9 cellular contexts compared by ENCODE assay signal in genomic region chr12:121514184-121514742, GRCh38.
DNase-seq lines count a peak whose midpoint lies in the region; ATAC-seq, FAIRE-seq and TF ChIP-seq lines count a peak whose summit lies in the region.
"Had no signal": no experiment of that assay in that cellular context is flagged by ENCODE, and none has a peak within 500 bp of the region (broad histone marks: within the 10 kb centered on the region; RNA-seq: fewer than 3 reads in every experiment).

No MANE protein-coding gene starts in this region.

- no peaks in the 10 kb centered on the region for H3K27me3 ChIP-seq in liver (ENCODE audit: control insufficient read depth in 4 of 4, insufficient read depth in 4 of 4, low read length in 3 of 4)
- H3K27me3 ChIP-seq: neutrophil had no signal

- ATAC-seq in GM18498 (IDR thresholded peaks at IDR 0.05; ENCODE audit: unreplicated experiment) (peak; percentile 50), GM21390 (IDR thresholded peaks at IDR 0.05; ENCODE audit: unreplicated experiment) (peak; percentile 37)

- TF ChIP-seq RAD21 in liver (IDR thresholded peaks at IDR 0.05), result no peak

- FAIRE-seq in HTR-8/SVneo (lab: Jason Lieb, UNC), result peak; percentile 52
- no peak for FAIRE-seq in GM12892 (lab: Jason Lieb, UNC)

- H3K4me3 ChIP-seq in liver (ENCODE audit: low read depth in 1 of 3, low read length in 3 of 3) (no peak overlapping the region), foreskin fibroblast (ENCODE audit: low read depth in 1 of 2, low read length in 2 of 2) (no peak overlapping the region)

- TF ChIP-seq CTCF in liver (IDR thresholded peaks at IDR 0.05; ENCODE audit: low read depth, low read length, missing input control) (no peak), foreskin fibroblast (IDR thresholded peaks at IDR 0.05; ENCODE audit: low read depth, low read length) (no peak)

- DNase-seq in HTR-8/SVneo (ENCODE audit: insufficient read length, low spot score) (no peak), foreskin fibroblast (no peak), NCI-H1417 (lab: John Stamatoyannopoulos, UW) (no peak), GM12892 (ENCODE audit: insufficient read length) (no peak)
- DNase-seq in stimulated activated naive CD4-positive, alpha-beta T cell treated with Interleukin-2 at 50 U/mL for 16 hours (lab: John Stamatoyannopoulos, UW), result no peak

- no peaks in the 10 kb centered on the region for H3K9me3 ChIP-seq in liver (ENCODE audit: control insufficient read depth in 4 of 4, low read length in 3 of 4)
- H3K9me3 ChIP-seq: neutrophil had no signal

- H3K4me1 ChIP-seq in liver (ENCODE audit: control insufficient read depth in 4 of 4, insufficient read depth in 4 of 4, low read length in 3 of 4), result peaks cover 27 to 54% (median 43%) of the 10 kb centered on the region in 4 donors

- TF ChIP-seq POLR2A in GM12892 (IDR thresholded peaks at IDR 0.05; ENCODE audit: low read depth, low read length), result no peak

- whole genome bisulfite sequencing in liver, result 74% methylated on average over 16 of the region's 16 CpGs

- H3K36me3 ChIP-seq in liver (ENCODE audit: control insufficient read depth in 4 of 4, insufficient read depth in 3 of 4, low read depth in 1 of 4, low read length in 3 of 4), result peaks cover 0 to 14% (median 5%) of the 10 kb centered on the region in 4 donors
- H3K36me3 ChIP-seq: neutrophil had no signal

- H3K9ac ChIP-seq in liver (ENCODE audit: low read depth in 1 of 2, low read length in 2 of 2), result no peak overlapping the region

- H3K27ac ChIP-seq in liver (ENCODE audit: low read depth in 1 of 2, low read length in 2 of 2), result peak overlapping the region; percentile 0 to 71
- H3K27ac ChIP-seq: neutrophil had no signal

TF ChIP-seq in liver, 16 proteins besides CTCF, POLR2A, EP300 and RAD21:
- TF ChIP-seq FOXA2 (IDR thresholded peaks at IDR 0.05), result no peak
- TF ChIP-seq HNF4G (IDR thresholded peaks at IDR 0.05), result no peak
- no peak for TF ChIP-seq NR2F2 (IDR thresholded peaks at IDR 0.05)
- no peak for TF ChIP-seq REST (IDR thresholded peaks at IDR 0.05)
- no peak for TF ChIP-seq RXRA (IDR thresholded peaks at IDR 0.05)
- no peak for TF ChIP-seq GABPA (IDR thresholded peaks at IDR 0.05 in 1 of 2, conservative IDR thresholded peaks at IDR 0.05 in 1 of 2)
- TF ChIP-seq SP1 (IDR thresholded peaks at IDR 0.05), result no peak
- TF ChIP-seq EGR1 (IDR thresholded peaks at IDR 0.05; ENCODE audit: low read depth in 2 of 2), result no peak
- no peak for TF ChIP-seq TAF1 (conservative IDR thresholded peaks at IDR 0.05)
- TF ChIP-seq JUND (IDR thresholded peaks at IDR 0.05), result no peak
- no peak for TF ChIP-seq HNF4A (conservative IDR thresholded peaks at IDR 0.05)
- TF ChIP-seq ZBTB33 (IDR thresholded peaks at IDR 0.05), result no peak
- no peak for TF ChIP-seq FOXA1 (IDR thresholded peaks at IDR 0.05)
- no peak for TF ChIP-seq ATF3 (IDR thresholded peaks at IDR 0.05)
- no peak for TF ChIP-seq MAX (IDR thresholded peaks at IDR 0.05)
- TF ChIP-seq YY1 (IDR thresholded peaks at IDR 0.05), result no peak
